15 cellular contexts compared by ENCODE assay signal in genomic region chr1:11960276-11960675, GRCh38. TPM values are rescaled to one million over a fixed set of nuclear protein-coding genes. Genes with fewer than 3 reads are reported as not detected.
A peak's percentile ranks its signal among the peaks of the same experiment; 100 is the strongest.
DNase-seq lines count a peak whose midpoint lies in the region; ATAC-seq and TF ChIP-seq lines count a peak whose summit lies in the region.
"Had no signal": no experiment of that assay in that cellular context is flagged by ENCODE, and none has a peak within 500 bp of the region (broad histone marks: within the 10 kb centered on the region; RNA-seq: fewer than 3 reads in every experiment).

No MANE protein-coding gene starts in this region.

- peaks cover 88% of the 10 kb centered on the region for H3K36me3 Mint-ChIP-seq in dendritic cell treated with granulocyte-macrophage colony-stimulating factor and Interleukin-4, amounts not matched to agents 40 ng/mL and 50 ng/mL, for 4 days (ENCODE audit: low read depth)
- peaks cover 45% of the 10 kb centered on the region for H3K36me3 Mint-ChIP-seq in nephron progenitor cell (ENCODE audit: low read depth)
- no peaks in the 10 kb centered on the region for H3K36me3 Mint-ChIP-seq in activated CD4-positive, alpha-beta memory T cell treated with anti-CD3 and anti-CD28 coated beads, Interleukin-2, amount 10 ng/mL, durations not matched to agents 7 days and 5 days (ENCODE audit: low read depth)

- no peaks in the 10 kb centered on the region for H3K9me3 Mint-ChIP-seq in dendritic cell treated with granulocyte-macrophage colony-stimulating factor and Interleukin-4, amounts not matched to agents 40 ng/mL and 50 ng/mL, for 4 days
- no peaks in the 10 kb centered on the region for H3K9me3 Mint-ChIP-seq in nephron progenitor cell
- no peaks in the 10 kb centered on the region for H3K9me3 Mint-ChIP-seq in activated CD4-positive, alpha-beta memory T cell treated with anti-CD3 and anti-CD28 coated beads, Interleukin-2, amount 10 ng/mL, durations not matched to agents 7 days and 5 days
- H3K9me3 Mint-ChIP-seq: HFFc6 had no signal

- H3K27ac ChIP-seq in VCaP, result peak overlapping the region; percentile 69
- H3K27ac ChIP-seq in aorta (ENCODE audit: low read depth in 1 of 2, low read length in 2 of 2), result no peak overlapping the region

- H3K27ac Mint-ChIP-seq in dendritic cell treated with granulocyte-macrophage colony-stimulating factor and Interleukin-4, amounts not matched to agents 40 ng/mL and 50 ng/mL, for 4 days, result peak overlapping the region; percentile 81
- H3K27ac Mint-ChIP-seq in nephron progenitor cell, result peak overlapping the region; percentile 90
- no peak overlapping the region for H3K27ac Mint-ChIP-seq in activated CD4-positive, alpha-beta memory T cell treated with anti-CD3 and anti-CD28 coated beads, Interleukin-2, amount 10 ng/mL, durations not matched to agents 7 days and 5 days
- H3K27ac Mint-ChIP-seq: CD4-positive, CD25-positive, alpha-beta regulatory T cell; HFFc6 had no signal

- CTCF ChIA-PET in activated CD4-positive, alpha-beta memory T cell treated with anti-CD3 and anti-CD28 coated beads, Interleukin-2, amount 10 ng/mL, durations not matched to agents 7 days and 5 days (lab: Charles Lee), result no interaction called here

- H3K4me1 Mint-ChIP-seq in dendritic cell treated with granulocyte-macrophage colony-stimulating factor and Interleukin-4, amounts not matched to agents 40 ng/mL and 50 ng/mL, for 4 days (ENCODE audit: low read depth), result peaks cover 16% of the 10 kb centered on the region
- peaks cover 15% of the 10 kb centered on the region for H3K4me1 Mint-ChIP-seq in nephron progenitor cell
- peaks cover 2% of the 10 kb centered on the region for H3K4me1 Mint-ChIP-seq in activated CD4-positive, alpha-beta memory T cell treated with anti-CD3 and anti-CD28 coated beads, Interleukin-2, amount 10 ng/mL, durations not matched to agents 7 days and 5 days
- H3K4me1 Mint-ChIP-seq: CD4-positive, CD25-positive, alpha-beta regulatory T cell had no signal

- intact Hi-C loops in dendritic cell treated with granulocyte-macrophage colony-stimulating factor and Interleukin-4, amounts not matched to agents 40 ng/mL and 50 ng/mL, for 4 days (cut with micrococcal nuclease), result no loop called here
- intact Hi-C loops in aorta (cut with DNase I), result no loop called here

- H3K36me3 ChIP-seq in aorta (ENCODE audit: control insufficient read depth in 1 of 2, insufficient read depth in 2 of 2, low read length in 1 of 2), result peaks cover 0 to 1% of the 10 kb centered on the region in 2 donors

- TF ChIP-seq CTCF in VCaP (conservative IDR thresholded peaks at IDR 0.05) (no peak), nephron progenitor cell (IDR thresholded peaks at IDR 0.05) (no peak)

- H3K4me3 Mint-ChIP-seq in dendritic cell treated with granulocyte-macrophage colony-stimulating factor and Interleukin-4, amounts not matched to agents 40 ng/mL and 50 ng/mL, for 4 days, result no peak overlapping the region
- H3K4me3 Mint-ChIP-seq in nephron progenitor cell, result no peak overlapping the region
- H3K4me3 Mint-ChIP-seq in activated CD4-positive, alpha-beta memory T cell treated with anti-CD3 and anti-CD28 coated beads, Interleukin-2, amount 10 ng/mL, durations not matched to agents 7 days and 5 days, result no peak overlapping the region
- H3K4me3 Mint-ChIP-seq: CD4-positive, CD25-positive, alpha-beta regulatory T cell; HFFc6 had no signal

- H3K27me3 Mint-ChIP-seq in dendritic cell treated with granulocyte-macrophage colony-stimulating factor and Interleukin-4, amounts not matched to agents 40 ng/mL and 50 ng/mL, for 4 days, result no peaks in the 10 kb centered on the region
- H3K27me3 Mint-ChIP-seq in nephron progenitor cell (ENCODE audit: low read depth, poor library complexity), result no peaks in the 10 kb centered on the region
- no peaks in the 10 kb centered on the region for H3K27me3 Mint-ChIP-seq in activated CD4-positive, alpha-beta memory T cell treated with anti-CD3 and anti-CD28 coated beads, Interleukin-2, amount 10 ng/mL, durations not matched to agents 7 days and 5 days
- H3K27me3 Mint-ChIP-seq: CD4-positive, CD25-positive, alpha-beta regulatory T cell had no signal

- peak; percentile 7 for ATAC-seq in aorta (ENCODE audit: low FRiP score)
- ATAC-seq in GM21723 (IDR thresholded peaks at IDR 0.05; ENCODE audit: unreplicated experiment), result no peak

- no peak for DNase-seq in nephron progenitor cell
- DNase-seq in aorta, result no peak
- no peak for DNase-seq in activated CD4-positive, alpha-beta memory T cell treated with anti-CD3 and anti-CD28 coated beads, Interleukin-2, amount 10 ng/mL, durations not matched to agents 7 days and 5 days
- DNase-seq in germinal center (ENCODE audit: low spot score), result no peak
- DNase-seq: ACHN; Caco-2; CD4-positive, CD25-positive, alpha-beta regulatory T cell; HFFc6; KG1; NCI-H1694; NCI-H226; NCI-H524 treated with DMSO at 0.1 percent for 48 hours had no signal

- no peaks in the 10 kb centered on the region for H3K9me3 ChIP-seq in aorta (ENCODE audit: control insufficient read depth, low read length)
- H3K9me3 ChIP-seq: Caco-2 had no signal

- POLR2A ChIA-PET in activated CD4-positive, alpha-beta memory T cell treated with anti-CD3 and anti-CD28 coated beads, Interleukin-2, amount 10 ng/mL, durations not matched to agents 7 days and 5 days (lab: Charles Lee), result no interaction called here

- no peak overlapping the region for H3K4me3 ChIP-seq in aorta (ENCODE audit: low read length in 2 of 2)

- WGBS in aorta, 2 donors, result 93 to 95% methylated on average over 5 of the region's 5 CpGs

- no peaks in the 10 kb centered on the region for H3K27me3 ChIP-seq in aorta (ENCODE audit: control insufficient read depth in 1 of 2, insufficient read depth in 2 of 2, low read length in 1 of 2)

- H3K4me1 ChIP-seq in aorta (ENCODE audit: control insufficient read depth in 1 of 2, insufficient read depth in 2 of 2, low read length in 2 of 2), result no peaks in the 10 kb centered on the region
- H3K4me1 ChIP-seq: Caco-2 had no signal

RNA-seq across cellular contexts. Expression of gene MFN2, which starts 20.0 kb away (rescaled TPM):
- total RNA-seq in aorta, result 10 to 100 TPM; 57.1 TPM
- polyA plus RNA-seq in aorta, result 10 to 100 TPM; 22.4 to 33.3 TPM
- total RNA-seq in activated CD4-positive, alpha-beta memory T cell treated with anti-CD3 and anti-CD28 coated beads, Interleukin-2, amount 10 ng/mL, durations not matched to agents 7 days and 5 days, result 10 to 100 TPM; 51.4 to 52.1 TPM

RNA-seq across cellular contexts. Expression of gene PLOD1, which starts 25.8 kb away (rescaled TPM):
- total RNA-seq in aorta, result 10 to 100 TPM; 80.2 to 95.9 TPM
- 10 to 100 TPM; 28.9 to 60.0 TPM for polyA plus RNA-seq in aorta
- 10 to 100 TPM; 15.7 to 16.5 TPM for total RNA-seq in activated CD4-positive, alpha-beta memory T cell treated with anti-CD3 and anti-CD28 coated beads, Interleukin-2, amount 10 ng/mL, durations not matched to agents 7 days and 5 days

RNA-seq across cellular contexts. Expression of gene KIAA2013, which starts 34.0 kb away (rescaled TPM):
- total RNA-seq in aorta, result 10 to 100 TPM; 31.7 to 37.1 TPM
- polyA plus RNA-seq in aorta, result 10 to 100 TPM; 19.7 to 34.6 TPM
- total RNA-seq in activated CD4-positive, alpha-beta memory T cell treated with anti-CD3 and anti-CD28 coated beads, Interleukin-2, amount 10 ng/mL, durations not matched to agents 7 days and 5 days, result 10 to 100 TPM; 41.5 to 41.9 TPM

RNA-seq across cellular contexts. Expression of gene MIIP, which starts 59.0 kb away (rescaled TPM):
- 10 to 100 TPM; 19.5 to 25.4 TPM for total RNA-seq in aorta
- polyA plus RNA-seq in aorta, result 100 to 1,000 TPM in 1 of 2 donors, 10 to 100 TPM in 1; 16.3 to 132 TPM
- total RNA-seq in activated CD4-positive, alpha-beta memory T cell treated with anti-CD3 and anti-CD28 coated beads, Interleukin-2, amount 10 ng/mL, durations not matched to agents 7 days and 5 days, result 10 to 100 TPM; 98.3 to 98.6 TPM

Comparison
In these comparisons a context has a peak if more than half of its experiments do, and no peak if none do; other contexts are left out.
1. RNA of gene PLOD1, which starts 25.8 kb away (total RNA-seq): 80.2 to 95.9 TPM in aorta; 15.7 to 16.5 TPM in activated CD4-positive, alpha-beta memory T cell treated with anti-CD3 and anti-CD28 coated beads, Interleukin-2, amount 10 ng/mL, durations not matched to agents 7 days and 5 days; every median in the first group is over 4 times any median in the second.